Comparison of ENCODE assay signal across 1 cellular context in genomic region chr4:83631066-83631465, GRCh38.
TF ChIP-seq lines count a peak whose summit lies in the region.

No MANE protein-coding gene starts in this region.

TF ChIP-seq in IMR-90, 13 proteins besides CTCF, POLR2A, EP300 and RAD21 (continued from another document):
- TF ChIP-seq NFE2L2 (IDR thresholded peaks at IDR 0.05; ENCODE audit: low read depth, low read length) = no peak
- TF ChIP-seq MAZ (IDR thresholded peaks at IDR 0.05; ENCODE audit: borderline replicate concordance, low read depth, low read length) = no peak
- TF ChIP-seq RCOR1 (IDR thresholded peaks at IDR 0.05; ENCODE audit: insufficient replicate concordance, low read length) = no peak
- TF ChIP-seq BHLHE40 (IDR thresholded peaks at IDR 0.05; ENCODE audit: low read depth, low read length) = no peak
- no peak for TF ChIP-seq SMC3 (IDR thresholded peaks at IDR 0.05; ENCODE audit: low read depth, low read length)
- TF ChIP-seq RFX5 (IDR thresholded peaks at IDR 0.05; ENCODE audit: low read depth, low read length) = no peak
- TF ChIP-seq CEBPB (IDR thresholded peaks at IDR 0.05; ENCODE audit: low read depth, low read length) = no peak
- no peak for TF ChIP-seq FOS (IDR thresholded peaks at IDR 0.05; ENCODE audit: low read depth, low read length)
- TF ChIP-seq CHD1 (IDR thresholded peaks at IDR 0.05; ENCODE audit: low read depth, low read length) = no peak
- TF ChIP-seq MAFK (IDR thresholded peaks at IDR 0.05; ENCODE audit: low read depth, low read length) = no peak
